ENCODE assay signal across 32 cellular contexts in the genomic region with DNA sequence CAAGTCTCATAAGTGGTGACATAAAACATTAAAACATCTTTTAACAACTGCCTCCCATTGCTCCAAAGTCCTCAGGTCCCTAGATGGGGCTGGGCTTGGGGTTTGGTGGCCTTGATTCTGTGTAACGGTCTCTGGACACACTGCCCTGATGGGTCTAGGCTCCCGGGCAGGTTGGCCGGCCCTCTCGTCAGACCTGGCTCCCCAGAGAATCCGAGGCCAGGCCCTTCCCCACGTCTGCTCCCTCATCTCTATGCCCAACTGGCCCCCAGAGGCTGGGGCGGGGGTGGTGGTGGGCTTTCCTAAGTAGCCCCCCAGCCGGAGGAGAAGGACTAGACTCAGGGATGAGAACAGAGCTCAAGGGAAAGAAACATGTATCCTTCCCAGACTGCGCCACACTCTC. TPM values are rescaled to one million over a fixed set of nuclear protein-coding genes. Genes with fewer than 3 reads are reported as not detected.
"Had no signal": no experiment of that assay in that cellular context is flagged by ENCODE, and none has a peak within 500 bp of the region (broad histone marks: within the 10 kb centered on the region; RNA-seq: fewer than 3 reads in every experiment).

No MANE protein-coding gene starts in this region.

- H3K4me3 Mint-ChIP-seq: naive B cell; naive thymus-derived CD8-positive, alpha-beta T cell; natural killer cell treated with Interleukin-12 subunit alpha and Interleukin-12 subunit beta and Interleukin-15 and Interleukin-18, amount 100 ng/mL, for 72 hours; nephron progenitor cell; neural crest cell; stimulated activated memory B cell treated with anti-CD40 and anti-IgM and Interleukin-4, amounts not matched to agents 10 μg/mL and 1 μg/mL and 100 μg/mL, for 72 hours; stimulated activated naive CD8-positive, alpha-beta T cell treated with anti-CD3 and anti-CD28 coated beads, Interleukin-15, Interleukin-2, amounts not matched to agents 100 ng/mL and 50 ng/mL, for 24 hours; type B pancreatic cell had no signal

- H3K9me3 Mint-ChIP-seq: naive B cell; naive thymus-derived CD8-positive, alpha-beta T cell; natural killer cell treated with Interleukin-12 subunit alpha and Interleukin-12 subunit beta and Interleukin-15 and Interleukin-18, amount 100 ng/mL, for 72 hours; nephron progenitor cell; neural crest cell; stimulated activated memory B cell treated with anti-CD40 and anti-IgM and Interleukin-4, amounts not matched to agents 10 μg/mL and 1 μg/mL and 100 μg/mL, for 72 hours; stimulated activated naive CD8-positive, alpha-beta T cell treated with anti-CD3 and anti-CD28 coated beads, Interleukin-15, Interleukin-2, amounts not matched to agents 100 ng/mL and 50 ng/mL, for 24 hours; type B pancreatic cell had no signal

- H3K27me3 ChIP-seq: ovary, right lobe of liver, spleen, suprapubic skin, testis, tibial artery, transverse colon, vagina had no signal

- H3K36me3 Mint-ChIP-seq: natural killer cell treated with Interleukin-12 subunit alpha and Interleukin-12 subunit beta and Interleukin-15 and Interleukin-18, amount 100 ng/mL, for 72 hours had no signal

- H3K4me3 ChIP-seq: ovary, psoas muscle, right lobe of liver, skin epidermis, smooth muscle cell, spleen, suprapubic skin, testis, tibial artery, transverse colon, vagina had no signal

- ATAC-seq: naive thymus-derived CD8-positive, alpha-beta T cell; natural killer cell treated with Interleukin-12 subunit alpha and Interleukin-12 subunit beta and Interleukin-15 and Interleukin-18, amount 100 ng/mL, for 72 hours; psoas muscle; stimulated activated memory B cell treated with anti-CD40 and anti-IgM and Interleukin-4, amounts not matched to agents 10 μg/mL and 1 μg/mL and 100 μg/mL, for 72 hours had no signal

- H3K27ac Mint-ChIP-seq: natural killer cell treated with Interleukin-12 subunit alpha and Interleukin-12 subunit beta and Interleukin-15 and Interleukin-18, amount 100 ng/mL, for 72 hours; nephron progenitor cell; progenitor cell of endocrine pancreas; stimulated activated memory B cell treated with anti-CD40 and anti-IgM and Interleukin-4, amounts not matched to agents 10 μg/mL and 1 μg/mL and 100 μg/mL, for 72 hours; stimulated activated naive CD8-positive, alpha-beta T cell treated with anti-CD3 and anti-CD28 coated beads, Interleukin-15, Interleukin-2, amounts not matched to agents 100 ng/mL and 50 ng/mL, for 24 hours; type B pancreatic cell had no signal

- H3K4me1 ChIP-seq: parathyroid adenoma, right lobe of liver, spleen, suprapubic skin, testis, tibial artery, transverse colon, vagina had no signal

- H3K4me1 Mint-ChIP-seq: naive B cell; naive thymus-derived CD8-positive, alpha-beta T cell; neural crest cell; stimulated activated memory B cell treated with anti-CD40 and anti-IgM and Interleukin-4, amounts not matched to agents 10 μg/mL and 1 μg/mL and 100 μg/mL, for 72 hours had no signal

- H3K27ac ChIP-seq: ovary, parathyroid adenoma, psoas muscle, right lobe of liver, skin epidermis, spleen, suprapubic skin, testis, tibial artery, transverse colon, vagina had no signal

- DNase-seq: naive B cell; naive thymus-derived CD8-positive, alpha-beta T cell; nephron progenitor cell; occipital lobe; ovary; psoas muscle; right cardiac atrium; right lobe of liver; spleen; stimulated activated CD4-positive, alpha-beta T cell treated with anti-CD3 and anti-CD28 coated beads, Interleukin-12 subunit alpha, Interleukin-12 subunit beta, amount 100 ng/mL, for 4 hours; stimulated activated CD4-positive, alpha-beta T cell treated with anti-CD3 and anti-CD28 coated beads, Interleukin-1b, Interleukin-23, amount 100 ng/mL, for 48 hours; stimulated activated CD4-positive, alpha-beta T cell treated with anti-CD3 and anti-CD28 coated beads, Interleukin-4, amount 100 ng/mL, for 1 hour; stimulated activated CD4-positive, alpha-beta T cell treated with anti-CD3 and anti-CD28 coated beads, Interleukin-4, amount 100 ng/mL, for 4 hours; stimulated activated CD8-positive, alpha-beta memory T cell treated with anti-CD3 and anti-CD28 coated beads, Interleukin-4, amount 100 ng/mL, for 48 hours; stimulated activated naive CD4-positive, alpha-beta T cell; substantia nigra; testis; tibial artery; transverse colon had no signal

- H3K9me3 ChIP-seq: ovary, psoas muscle, right lobe of liver, spleen, suprapubic skin, testis, tibial artery, transverse colon, vagina had no signal

- H3K27me3 Mint-ChIP-seq: naive B cell; naive thymus-derived CD8-positive, alpha-beta T cell; natural killer cell treated with Interleukin-12 subunit alpha and Interleukin-12 subunit beta and Interleukin-15 and Interleukin-18, amount 100 ng/mL, for 72 hours; progenitor cell of endocrine pancreas; stimulated activated memory B cell treated with anti-CD40 and anti-IgM and Interleukin-4, amounts not matched to agents 10 μg/mL and 1 μg/mL and 100 μg/mL, for 72 hours; stimulated activated naive CD8-positive, alpha-beta T cell treated with anti-CD3 and anti-CD28 coated beads, Interleukin-15, Interleukin-2, amounts not matched to agents 100 ng/mL and 50 ng/mL, for 24 hours; type B pancreatic cell had no signal

- H3K36me3 ChIP-seq: ovary had no signal

RNA-seq across cellular contexts. Expression of gene EFCAB10, which starts 31.5 kb away (rescaled TPM):
- total RNA-seq: natural killer cell treated with Interleukin-12 subunit alpha and Interleukin-12 subunit beta and Interleukin-15 and Interleukin-18, amount 100 ng/mL, for 72 hours; osteoblast; psoas muscle; right cardiac atrium; right lobe of liver; suprapubic skin; transverse colon; ureter; vagina had no signal
- polyA plus RNA-seq: naive thymus-derived CD8-positive, alpha-beta T cell; psoas muscle; right cardiac atrium had no signal
